23 cellular contexts compared by ENCODE assay signal in genomic region chr9:96321515-96321914, GRCh38. TPM values are rescaled to one million over a fixed set of nuclear protein-coding genes. Genes with fewer than 3 reads are reported as not detected.
DNase-seq lines count a peak whose midpoint lies in the region; ATAC-seq, FAIRE-seq and TF ChIP-seq lines count a peak whose summit lies in the region.
"Had no signal": no experiment of that assay in that cellular context is flagged by ENCODE, and none has a peak within 500 bp of the region (broad histone marks: within the 10 kb centered on the region; RNA-seq: fewer than 3 reads in every experiment).

No MANE protein-coding gene starts in this region.

- H3K4me1 Mint-ChIP-seq in T-helper 17 cell (peaks cover 2% of the 10 kb centered on the region), endodermal cell (peaks cover 14% of the 10 kb centered on the region)

- no peaks in the 10 kb centered on the region for H3K27me3 Mint-ChIP-seq in T-helper 17 cell
- no peaks in the 10 kb centered on the region for H3K27me3 Mint-ChIP-seq in endodermal cell (ENCODE audit: insufficient read depth)

- in situ Hi-C loops in GM13976 (cut with MboI; ENCODE audit: low sequenced_read_pairs, unreplicated experiment), result no loop called here

- H3K9me3 ChIP-seq in T-helper 17 cell (ENCODE audit: control insufficient read depth, low read length, poor library complexity, severe bottlenecking), result no peaks in the 10 kb centered on the region
- H3K9me3 ChIP-seq in endodermal cell (ENCODE audit: control insufficient read depth, low read length), result no peaks in the 10 kb centered on the region
- no peaks in the 10 kb centered on the region for H3K9me3 ChIP-seq in testis
- H3K9me3 ChIP-seq: BLaER1 had no signal

- H3K36me3 ChIP-seq in H7 (replicated peaks; ENCODE audit: control insufficient read depth, insufficient read depth, low read length) (no peaks in the 10 kb centered on the region), endodermal cell (ENCODE audit: control insufficient read depth, insufficient read depth, low read length) (peaks cover 14% of the 10 kb centered on the region), testis (ENCODE audit: low read depth, missing control alignments) (no peaks in the 10 kb centered on the region)
- H3K36me3 ChIP-seq: BLaER1 had no signal

- no peak for FAIRE-seq in frontal cortex (lab: Jason Lieb, UNC)
- FAIRE-seq: GM12878, GM18507, HTR-8/SVneo had no signal

- H3K9ac ChIP-seq in endodermal cell (ENCODE audit: extremely low read depth, low read length, poor library complexity, severe bottlenecking), result no peak overlapping the region
- H3K9ac ChIP-seq: BLaER1, KMS-11 had no signal

- no peaks in the 10 kb centered on the region for H3K27me3 ChIP-seq in H7 (ENCODE audit: control insufficient read depth, insufficient read depth, low read length)
- no peaks in the 10 kb centered on the region for H3K27me3 ChIP-seq in endodermal cell (ENCODE audit: control insufficient read depth, insufficient read depth, low read length, poor library complexity, severe bottlenecking)
- no peaks in the 10 kb centered on the region for H3K27me3 ChIP-seq in testis
- H3K27me3 ChIP-seq: BLaER1 had no signal

- no peak overlapping the region for H3K27ac ChIP-seq in endodermal cell (ENCODE audit: low read depth, low read length)
- peak overlapping the region; percentile 62 to 74 for H3K27ac ChIP-seq in testis
- H3K27ac ChIP-seq: BLaER1, KMS-11 had no signal

- H3K27ac Mint-ChIP-seq in T-helper 17 cell (peak overlapping the region; percentile 43), endodermal cell (no peak overlapping the region)
- H3K27ac Mint-ChIP-seq: CD14-positive monocyte, HFFc6 had no signal

- no peak for TF ChIP-seq POLR2A in testis (IDR thresholded peaks at IDR 0.05)

- H3K4me3 Mint-ChIP-seq in T-helper 17 cell (no peak overlapping the region), endodermal cell (no peak overlapping the region)
- H3K4me3 Mint-ChIP-seq: CD14-positive monocyte; CD4-positive, alpha-beta memory T cell; HFFc6 had no signal

- H3K4me1 ChIP-seq in endodermal cell (ENCODE audit: control insufficient read depth, insufficient read depth, low read length), result peaks cover 2% of the 10 kb centered on the region
- peaks cover 22% of the 10 kb centered on the region for H3K4me1 ChIP-seq in testis
- H3K4me1 ChIP-seq: BLaER1 had no signal

- no peaks in the 10 kb centered on the region for H3K9me3 Mint-ChIP-seq in endodermal cell
- H3K9me3 Mint-ChIP-seq: CD4-positive, alpha-beta memory T cell; HFFc6 had no signal

- H3K36me3 Mint-ChIP-seq in T-helper 17 cell (ENCODE audit: low read depth), result no peaks in the 10 kb centered on the region
- peaks cover 18% of the 10 kb centered on the region for H3K36me3 Mint-ChIP-seq in endodermal cell (ENCODE audit: low read depth)

- peak; percentile 46 for DNase-seq in H7
- DNase-seq in T-helper 17 cell, result no peak
- peak; percentile 64 for DNase-seq in endodermal cell
- peak; percentile 13 for DNase-seq in testis
- DNase-seq in GM13976 (ENCODE audit: low spot score), result no peak
- no peak for DNase-seq in DMS 273 treated with DMSO at 0.1 percent for 48 hours (lab: John Stamatoyannopoulos, UW)
- DNase-seq in frontal cortex (ENCODE audit: low spot score in 2 of 2), result no peak
- DNase-seq: 8988T; CD4-positive, alpha-beta memory T cell; DMS53; DND-41; EL; HFFc6 had no signal

- no peak for ATAC-seq in T-helper 17 cell
- ATAC-seq: GM12878, HCT116 had no signal

- no peak for TF ChIP-seq CTCF in endodermal cell (conservative IDR thresholded peaks at IDR 0.05)
- no peak for TF ChIP-seq CTCF in testis (IDR thresholded peaks at IDR 0.05)
- TF ChIP-seq CTCF in GM13976 (IDR thresholded peaks at IDR 0.05; ENCODE audit: borderline replicate concordance, control extremely low read depth, extremely low read depth, insufficient read depth, missing control alignments), result no peak

- H3K4me3 ChIP-seq in H7 (ENCODE audit: insufficient read depth, low read depth, low read length) (no peak overlapping the region), endodermal cell (ENCODE audit: low read length) (no peak overlapping the region), testis (no peak overlapping the region)
- H3K4me3 ChIP-seq: BLaER1, GM12878 had no signal

- intact Hi-C loops in testis (cut with DNase I; ENCODE audit: low total_unique reads), result loop anchor here (10.0 kb wide), 1 partner anchor 343 kb away; no protein-coding TSS in a partner anchor

- 58 to 70% methylated on average over 4 to 7 of the region's 7 CpGs for WGBS in endodermal cell (ENCODE audit: insufficient coverage in 1 of 2, insufficient read length in 1 of 2), 2 experiments
- 61 to 81% methylated on average over 7 of the region's 7 CpGs for WGBS in testis, 2 donors

RNA-seq across cellular contexts. Expression of gene HSD17B3, which starts 19.5 kb away (rescaled TPM):
- 0.24 TPM in 1 of 2 replicates, not detected in the other for total RNA-seq in H7 (2014; rRNA removed; shearing (Covaris generic))
- 1 to 10 TPM; 1.1 to 1.2 TPM for total RNA-seq in T-helper 17 cell
- total RNA-seq in endodermal cell, result under 1 TPM in 1 of 2 donors, not detected in 1; 0.40 TPM
- not detected for polyA plus RNA-seq in endodermal cell (2013, experiment 1 of 2)
- polyA plus RNA-seq in endodermal cell (2013, experiment 2 of 2), result not detected
- 100 to 1,000 TPM; 104 to 159 TPM for total RNA-seq in testis
- 103 TPM for polyA plus RNA-seq in testis (ENCODE audit: insufficient read depth, low read depth, low replicate concordance)
- not detected for total RNA-seq in frontal cortex
- total RNA-seq: A673, G401, GM12878, H4, HFFc6 had no signal
- polyA plus RNA-seq: CD14-positive monocyte; CD4-positive, alpha-beta memory T cell; GM12878 had no signal

Comparison
In these comparisons a context has a peak if more than half of its experiments do, and no peak if none do; other contexts are left out.
1. DNase-seq: peak in H7 (single experiment), endodermal cell (single experiment) and testis (single experiment); none in T-helper 17 cell (0 of 3), GM13976 (single experiment), DMS 273 treated with DMSO at 0.1 percent for 48 hours (single experiment) and frontal cortex (0 of 2).
2. RNA of gene HSD17B3, which starts 19.5 kb away (total RNA-seq): 104 to 159 TPM in testis; 1.1 to 1.2 TPM in T-helper 17 cell, 0.40 TPM in endodermal cell, 0.24 TPM in H7 and not detected in frontal cortex (single experiment); every median in the first group is over 10 times any median in the second.